In genomic region chr5:178206166-178207101, GRCh38 we compare ENCODE assay signal across 8 cellular contexts. TPM values are rescaled to one million over a fixed set of nuclear protein-coding genes. Genes with fewer than 3 reads are reported as not detected.
DNase-seq lines count a peak whose midpoint lies in the region; ATAC-seq and TF ChIP-seq lines count a peak whose summit lies in the region.

No MANE protein-coding gene starts in this region.

- H3K27ac Mint-ChIP-seq in CD8-positive, alpha-beta memory T cell: peak overlapping the region; percentile 79 to 95 (median 86)
- peak overlapping the region; percentile 50 for H3K27ac Mint-ChIP-seq in endodermal cell
- H3K27ac Mint-ChIP-seq in neural progenitor cell: peak overlapping the region; percentile 40

- H3K27me3 Mint-ChIP-seq in CD8-positive, alpha-beta memory T cell: peaks cover 0 to 2% of the 10 kb centered on the region in 2 donors
- H3K27me3 Mint-ChIP-seq in endodermal cell (ENCODE audit: insufficient read depth) (no peaks in the 10 kb centered on the region), neural progenitor cell (ENCODE audit: insufficient read depth, low read depth) (peaks cover 29% of the 10 kb centered on the region)

- ATAC-seq in HG02852 (IDR thresholded peaks at IDR 0.05; ENCODE audit: unreplicated experiment): no peak
- no peak for ATAC-seq in HG03139 (IDR thresholded peaks at IDR 0.05; ENCODE audit: unreplicated experiment)

- POLR2A ChIA-PET in CD8-positive, alpha-beta memory T cell (lab: Charles Lee): interaction anchor here (0.5 to 1.0 kb wide), 4 partner anchors 9 to 74 kb away, joined by 3 read pairs; no protein-coding TSS in a partner anchor

- CTCF ChIA-PET in CD8-positive, alpha-beta memory T cell (lab: Charles Lee): interaction anchor here (0.7 to 1.2 kb wide), 6 partner anchors 10 to 673 kb away, joined by 3 to 4 read pairs (median 3); no protein-coding TSS in a partner anchor

- TF ChIP-seq CTCF in OCI-LY1 (IDR thresholded peaks at IDR 0.05; ENCODE audit: low read length) (no peak), endodermal cell (conservative IDR thresholded peaks at IDR 0.05) (no peak), neural progenitor cell (IDR thresholded peaks at IDR 0.05) (no peak)

- peaks cover 47% of the 10 kb centered on the region for H3K36me3 ChIP-seq in CD8-positive, alpha-beta memory T cell (ENCODE audit: insufficient read depth, low read length)
- H3K36me3 ChIP-seq in OCI-LY1 (ENCODE audit: insufficient read depth, low read length): peaks cover 62% of the 10 kb centered on the region
- H3K36me3 ChIP-seq in endodermal cell (ENCODE audit: control insufficient read depth, insufficient read depth, low read length): peaks cover 62% of the 10 kb centered on the region
- H3K36me3 ChIP-seq in neural progenitor cell: peaks cover 17% of the 10 kb centered on the region

- H3K4me2 ChIP-seq in OCI-LY1 (ENCODE audit: low read length) (peak overlapping the region; percentile 89), neural progenitor cell (peak overlapping the region; percentile 88)

- H3K36me3 Mint-ChIP-seq in CD8-positive, alpha-beta memory T cell: peaks cover 6 to 63% (median 7%) of the 10 kb centered on the region in 3 donors
- H3K36me3 Mint-ChIP-seq in endodermal cell (ENCODE audit: low read depth) (peaks cover 63% of the 10 kb centered on the region), neural progenitor cell (peaks cover 41% of the 10 kb centered on the region)

- peaks cover 32% of the 10 kb centered on the region for H3K4me1 ChIP-seq in CD8-positive, alpha-beta memory T cell (ENCODE audit: insufficient read depth, low read length)
- H3K4me1 ChIP-seq in OCI-LY1 (ENCODE audit: insufficient read depth, low read length, severe bottlenecking) (peaks cover 32% of the 10 kb centered on the region), endodermal cell (ENCODE audit: control insufficient read depth, insufficient read depth, low read length) (no peaks in the 10 kb centered on the region), neural progenitor cell (peaks cover 16% of the 10 kb centered on the region)

- 64 to 65% methylated on average over 7 to 12 of the region's 12 CpGs for WGBS in endodermal cell (ENCODE audit: insufficient coverage in 1 of 2, insufficient read length in 1 of 2), 2 experiments

- peak in 2 of 5 donors; percentile 28 to 34 for DNase-seq in CD8-positive, alpha-beta memory T cell
- DNase-seq in endodermal cell: peak; percentile 56
- no peak for DNase-seq in neural progenitor cell (ENCODE audit: low spot score)
- no peak for DNase-seq in EL
- DNase-seq in HuH-7.5 (ENCODE audit: low spot score): no peak

- no peaks in the 10 kb centered on the region for H3K9me3 ChIP-seq in CD8-positive, alpha-beta memory T cell (ENCODE audit: low read length)
- H3K9me3 ChIP-seq in OCI-LY1 (ENCODE audit: low read length) (no peaks in the 10 kb centered on the region), endodermal cell (ENCODE audit: control insufficient read depth, low read length) (no peaks in the 10 kb centered on the region), neural progenitor cell (ENCODE audit: low read depth) (no peaks in the 10 kb centered on the region)

- peaks cover 42% of the 10 kb centered on the region for H3K79me2 ChIP-seq in OCI-LY1 (ENCODE audit: insufficient read depth, low read length)
- H3K79me2 ChIP-seq in neural progenitor cell (ENCODE audit: low read depth): peaks cover 67% of the 10 kb centered on the region

- no peaks in the 10 kb centered on the region for H3K9me2 ChIP-seq in OCI-LY1 (ENCODE audit: low read depth, low read length)

- peak overlapping the region; percentile 91 for H3K4me3 ChIP-seq in CD8-positive, alpha-beta memory T cell (ENCODE audit: low read length)
- H3K4me3 ChIP-seq in OCI-LY1 (ENCODE audit: low read depth, low read length, poor library complexity, severe bottlenecking) (peak overlapping the region; percentile 94), endodermal cell (ENCODE audit: low read length) (peak overlapping the region; percentile 98), neural progenitor cell (peak overlapping the region; percentile 94)

- no peak overlapping the region for H2AFZ ChIP-seq in OCI-LY1 (ENCODE audit: low read length)
- no peak overlapping the region for H2AFZ ChIP-seq in neural progenitor cell (replicated peaks)

- peaks cover 0 to 2% (median 0%) of the 10 kb centered on the region in 5 donors for H3K9me3 Mint-ChIP-seq in CD8-positive, alpha-beta memory T cell
- H3K9me3 Mint-ChIP-seq in endodermal cell (no peaks in the 10 kb centered on the region), neural progenitor cell (peaks cover 2% of the 10 kb centered on the region)

- peaks cover 28 to 55% (median 38%) of the 10 kb centered on the region in 3 donors for H3K4me1 Mint-ChIP-seq in CD8-positive, alpha-beta memory T cell
- H3K4me1 Mint-ChIP-seq in endodermal cell: peaks cover 16% of the 10 kb centered on the region
- peaks cover 21% of the 10 kb centered on the region for H3K4me1 Mint-ChIP-seq in neural progenitor cell

- H4K20me1 ChIP-seq in OCI-LY1 (ENCODE audit: insufficient read depth, low read length) (0 out of 2 replicates have a peak, but pooled peaks cover 3% of the 10 kb centered on the region), neural progenitor cell (ENCODE audit: low read depth) (peaks cover 64% of the 10 kb centered on the region)

- peak overlapping the region; percentile 78 to 89 (median 84) for H3K4me3 Mint-ChIP-seq in CD8-positive, alpha-beta memory T cell
- H3K4me3 Mint-ChIP-seq in endodermal cell (peak overlapping the region; percentile 91), neural progenitor cell (peak overlapping the region; percentile 86)

- H3K27me3 ChIP-seq in CD8-positive, alpha-beta memory T cell (ENCODE audit: insufficient read depth, low read length, poor library complexity, severe bottlenecking): no peaks in the 10 kb centered on the region
- H3K27me3 ChIP-seq in OCI-LY1 (ENCODE audit: insufficient read depth, low read length): no peaks in the 10 kb centered on the region
- H3K27me3 ChIP-seq in endodermal cell (ENCODE audit: control insufficient read depth, insufficient read depth, low read length, poor library complexity, severe bottlenecking): no peaks in the 10 kb centered on the region
- H3K27me3 ChIP-seq in neural progenitor cell: peaks cover 9% of the 10 kb centered on the region

- H3F3A ChIP-seq in OCI-LY1 (ENCODE audit: insufficient read depth, low read length): no peaks in the 10 kb centered on the region
- H3F3A ChIP-seq in neural progenitor cell (ENCODE audit: low read depth): peaks cover 76% of the 10 kb centered on the region

- H3K27ac ChIP-seq in CD8-positive, alpha-beta memory T cell (ENCODE audit: low read depth, low read length): peak overlapping the region; percentile 79
- H3K27ac ChIP-seq in OCI-LY1 (ENCODE audit: low read depth, low read length, poor library complexity, severe bottlenecking) (peak overlapping the region; percentile 14), endodermal cell (ENCODE audit: low read depth, low read length) (no peak overlapping the region), neural progenitor cell (no peak overlapping the region)

- H3K9ac ChIP-seq in OCI-LY1 (ENCODE audit: low read length) (peak overlapping the region; percentile 96), endodermal cell (ENCODE audit: extremely low read depth, low read length, poor library complexity, severe bottlenecking) (peak overlapping the region; percentile 96), neural progenitor cell (peak overlapping the region; percentile 97)

RNA-seq across cellular contexts. Expression of gene HNRNPAB, which starts 2.1 kb away (rescaled TPM):
- 100 to 1,000 TPM; 672 to 673 TPM for total RNA-seq in CD8-positive, alpha-beta memory T cell
- 80.5 TPM for polyA plus RNA-seq in CD8-positive, alpha-beta memory T cell
- 100 to 1,000 TPM; 343 to 353 TPM for total RNA-seq in endodermal cell
- 268 TPM for polyA plus RNA-seq in endodermal cell (2013, experiment 1 of 2)
- 254 TPM for polyA plus RNA-seq in endodermal cell (2013, experiment 2 of 2)
- 186 and 195 TPM in 2 replicates for total RNA-seq in neural progenitor cell (ENCODE audit: low replicate concordance)

RNA-seq across cellular contexts. Expression of gene GMCL2, which starts 19.3 kb away (rescaled TPM):
- total RNA-seq in CD8-positive, alpha-beta memory T cell: not detected
- polyA plus RNA-seq in CD8-positive, alpha-beta memory T cell: not detected
- total RNA-seq in endodermal cell (not detected), neural progenitor cell (ENCODE audit: low replicate concordance) (not detected in 2 replicates)
- polyA plus RNA-seq in endodermal cell (2013, experiment 1 of 2): not detected
- not detected for polyA plus RNA-seq in endodermal cell (2013, experiment 2 of 2)

RNA-seq across cellular contexts. Expression of gene PHYKPL, which starts 26.2 kb away (rescaled TPM):
- 10 to 100 TPM; 57.8 to 61.1 TPM for total RNA-seq in CD8-positive, alpha-beta memory T cell
- 41.6 TPM for polyA plus RNA-seq in CD8-positive, alpha-beta memory T cell
- total RNA-seq in endodermal cell: 10 to 100 TPM; 59.9 to 82.5 TPM
- polyA plus RNA-seq in endodermal cell (2013, experiment 1 of 2): 40.5 TPM
- 37.3 TPM for polyA plus RNA-seq in endodermal cell (2013, experiment 2 of 2)
- 20.5 and 25.9 TPM in 2 replicates for total RNA-seq in neural progenitor cell (ENCODE audit: low replicate concordance)

RNA-seq across cellular contexts. Expression of gene NHP2, which starts 52.7 kb away (rescaled TPM):
- total RNA-seq in CD8-positive, alpha-beta memory T cell: 100 to 1,000 TPM; 298 to 311 TPM
- 219 TPM for polyA plus RNA-seq in CD8-positive, alpha-beta memory T cell
- 100 to 1,000 TPM; 174 to 176 TPM for total RNA-seq in endodermal cell
- 151 TPM for polyA plus RNA-seq in endodermal cell (2013, experiment 1 of 2)
- polyA plus RNA-seq in endodermal cell (2013, experiment 2 of 2): 140 TPM
- 357 and 380 TPM in 2 replicates for total RNA-seq in neural progenitor cell (ENCODE audit: low replicate concordance)

Comparison
In these comparisons a context has a peak if more than half of its experiments do, and no peak if none do; other contexts are left out.
1. H3K27ac ChIP-seq: peak in CD8-positive, alpha-beta memory T cell (single experiment) and OCI-LY1 (single experiment); none in endodermal cell (single experiment) and neural progenitor cell (single experiment).
2. Peak in every context shown above with its lines, with median percentiles within 50 percentile points of each other: H3K4me3 ChIP-seq, H3K27ac Mint-ChIP-seq, H3K4me3 Mint-ChIP-seq and H3K9ac ChIP-seq.